ENCODE assay signal across 8 cellular contexts in the genomic region with DNA sequence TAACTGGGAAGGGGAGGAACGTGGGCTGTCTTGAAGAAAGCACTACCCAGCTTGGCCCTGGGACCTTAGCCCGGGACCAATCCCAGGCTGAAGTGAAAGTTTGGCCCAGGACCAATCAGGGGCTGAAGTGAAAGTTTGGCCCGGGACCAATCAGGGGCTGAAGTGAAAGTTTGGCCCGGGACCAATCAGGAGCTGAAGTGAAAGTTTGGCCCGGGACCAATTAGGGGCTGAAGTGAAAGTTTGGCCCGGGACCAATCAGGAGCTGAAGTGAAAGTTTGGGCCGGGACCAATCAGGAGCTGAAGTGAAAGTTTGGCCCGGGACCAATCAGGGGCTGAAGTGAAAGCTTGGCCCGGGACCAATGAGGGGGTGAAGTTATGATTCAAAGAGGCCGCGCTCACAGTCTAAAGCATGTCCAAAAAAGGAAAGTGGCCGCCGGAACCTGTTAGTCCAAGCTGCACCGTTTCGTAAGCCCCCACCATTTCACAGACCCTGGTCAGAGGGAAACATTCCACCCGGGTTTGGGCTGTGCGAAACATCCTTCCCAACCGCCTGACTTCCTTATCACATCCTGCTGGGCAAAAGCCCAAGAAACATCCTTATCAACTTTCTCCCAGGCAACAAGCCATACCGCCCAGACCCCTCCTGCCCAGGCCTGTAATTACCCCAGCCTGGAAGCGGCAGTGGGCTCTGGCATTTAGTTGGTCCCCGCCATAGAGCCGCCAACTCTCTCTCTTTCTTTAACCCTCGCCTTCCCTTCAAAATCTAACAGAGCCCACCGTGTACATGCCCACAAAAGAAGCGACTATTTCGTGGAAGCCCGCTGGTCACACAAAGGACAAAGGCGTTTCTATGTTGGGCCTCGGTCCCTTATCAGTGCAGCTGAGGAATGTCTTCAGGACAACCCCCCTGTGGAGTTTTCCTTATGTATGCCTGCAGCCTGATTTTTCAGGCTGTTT. TPM values are rescaled to one million over a fixed set of nuclear protein-coding genes. Genes with fewer than 3 reads are reported as not detected.
DNase-seq lines count a peak whose midpoint lies in the region; ATAC-seq, FAIRE-seq and TF ChIP-seq lines count a peak whose summit lies in the region.

No MANE protein-coding gene starts in this region.

- H3K27me3 ChIP-seq in CD8-positive, alpha-beta T cell (ENCODE audit: insufficient read depth, low read length), result no peaks in the 10 kb centered on the region
- no peaks in the 10 kb centered on the region for H3K27me3 ChIP-seq in smooth muscle cell (ENCODE audit: low read depth)

- no peaks in the 10 kb centered on the region for H3K27me3 Mint-ChIP-seq in CD8-positive, alpha-beta T cell (ENCODE audit: low read depth)

- H3K4me1 Mint-ChIP-seq in CD8-positive, alpha-beta T cell (ENCODE audit: low read depth), result peaks cover 23% of the 10 kb centered on the region

- FAIRE-seq in H54 (lab: Jason Lieb, UNC), result peak; percentile 84

- POLR2A ChIA-PET in CD8-positive, alpha-beta T cell (lab: Charles Lee), result interaction anchor here (1.3 kb wide), 1 partner anchor 282 kb away, joined by 4 read pairs; a partner anchor contains a TSS

- H4K20me1 ChIP-seq in smooth muscle cell (ENCODE audit: low read depth), result no peaks in the 10 kb centered on the region

- no peak for TF ChIP-seq POLR2A in H54 (IDR thresholded peaks at IDR 0.05; ENCODE audit: low read depth, low read length)

- no peak for TF ChIP-seq CTCF in CD8-positive, alpha-beta T cell (IDR thresholded peaks at IDR 0.05)
- TF ChIP-seq CTCF in cardiac fibroblast (IDR thresholded peaks at IDR 0.05; ENCODE audit: low read depth, low read length) (no peak), smooth muscle cell (IDR thresholded peaks at IDR 0.05; ENCODE audit: borderline replicate concordance, insufficient read depth, poor library complexity, severe bottlenecking) (no peak)

- peak overlapping the region; percentile 72 for H3K9ac ChIP-seq in smooth muscle cell (ENCODE audit: low read depth)

- no peaks in the 10 kb centered on the region for H3F3A ChIP-seq in smooth muscle cell (ENCODE audit: low read depth)

- intact Hi-C loops in CD8-positive, alpha-beta T cell (cut with DNase I, micrococcal nuclease), result loop anchor here (1.0 to 10.0 kb wide), 16 partner anchors 67 to 869 kb away; a partner anchor contains a TSS

- peak overlapping the region; percentile 97 for H2AFZ ChIP-seq in smooth muscle cell (ENCODE audit: low read depth)

- peak overlapping the region; percentile 89 for H3K27ac ChIP-seq in CD8-positive, alpha-beta T cell (ENCODE audit: low read depth, low read length)
- H3K27ac ChIP-seq in smooth muscle cell (ENCODE audit: low read depth), result peak overlapping the region; percentile 62

- no peaks in the 10 kb centered on the region for H3K36me3 ChIP-seq in CD8-positive, alpha-beta T cell (ENCODE audit: insufficient read depth, low read length)
- peaks cover 3% of the 10 kb centered on the region for H3K36me3 ChIP-seq in smooth muscle cell (ENCODE audit: low read depth)

- peak overlapping the region; percentile 100 for H3K4me3 ChIP-seq in CD8-positive, alpha-beta T cell (ENCODE audit: low read depth, low read length)
- peak overlapping the region; percentile 82 to 86 for H3K4me3 ChIP-seq in cardiac fibroblast (replicated peaks in 1 of 2; ENCODE audit: low read depth in 2 of 2, low read length in 2 of 2)
- peak overlapping the region; percentile 85 for H3K4me3 ChIP-seq in smooth muscle cell

- 27% methylated on average over 29 of the region's 29 CpGs for WGBS in smooth muscle cell (ENCODE audit: low lambda C conversion rate)

- H3K9me3 Mint-ChIP-seq in CD8-positive, alpha-beta T cell, result peaks cover 13% of the 10 kb centered on the region

- peak overlapping the region; percentile 99 for H3K4me3 Mint-ChIP-seq in CD8-positive, alpha-beta T cell

- H3K4me1 ChIP-seq in CD8-positive, alpha-beta T cell (ENCODE audit: insufficient read depth, low read length), result peaks cover 21% of the 10 kb centered on the region
- H3K4me1 ChIP-seq in smooth muscle cell (ENCODE audit: low read depth), result no peaks in the 10 kb centered on the region

- peak overlapping the region; percentile 94 for H3K27ac Mint-ChIP-seq in CD8-positive, alpha-beta T cell

- H3K9me3 ChIP-seq in CD8-positive, alpha-beta T cell (ENCODE audit: low read length), result no peaks in the 10 kb centered on the region
- H3K9me3 ChIP-seq in smooth muscle cell (replicated peaks; ENCODE audit: low read depth), result peaks cover 3% of the 10 kb centered on the region

- CTCF ChIA-PET in CD8-positive, alpha-beta T cell (lab: Charles Lee), result no interaction called here

- peak overlapping the region; percentile 87 for H3K4me2 ChIP-seq in smooth muscle cell

- H3K36me3 Mint-ChIP-seq in CD8-positive, alpha-beta T cell, result peaks cover 36% of the 10 kb centered on the region

- peak in 1 of 7 experiments; percentile 15 for DNase-seq in CD8-positive, alpha-beta T cell
- peak; percentile 63 for DNase-seq in H54 (ENCODE audit: insufficient read length, low spot score)
- peak; percentile 98 for DNase-seq in RKO (ENCODE audit: low spot score)
- peak; percentile 92 to 93 for DNase-seq in cardiac fibroblast (ENCODE audit: low read depth in 2 of 2)
- peak; percentile 22 for DNase-seq in inferior parietal cortex (ENCODE audit: extremely low spot score)
- no peak for DNase-seq in smooth muscle cell (lab: John Stamatoyannopoulos, UW; ENCODE audit: unreplicated experiment)
- DNase-seq in NCI-H2227 (lab: John Stamatoyannopoulos, UW; ENCODE audit: unreplicated experiment), result no peak

- ATAC-seq in CD8-positive, alpha-beta T cell, result no peak
- ATAC-seq in GM18907 (IDR thresholded peaks at IDR 0.05; ENCODE audit: unreplicated experiment), result no peak

- H3K79me2 ChIP-seq in smooth muscle cell (ENCODE audit: low read depth), result peaks cover 38% of the 10 kb centered on the region

RNA-seq across cellular contexts. Expression of a gene that starts 1.1 kb away (rescaled TPM):
- 1 to 10 TPM; 1.5 to 2.7 TPM for total RNA-seq in CD8-positive, alpha-beta T cell
- total RNA-seq in smooth muscle cell, result 2.8 and 10.1 TPM in 2 replicates
- 0.78 and 0.99 TPM in 2 replicates for polyA plus RNA-seq in smooth muscle cell

Comparison
In these comparisons a context has a peak if more than half of its experiments do, and no peak if none do; other contexts are left out.
1. DNase-seq: peak in H54 (single experiment), RKO (single experiment), cardiac fibroblast (2 of 2) and inferior parietal cortex (single experiment); none in smooth muscle cell (single experiment) and NCI-H2227 (single experiment).
2. Peak in every context shown above with its lines, with median percentiles within 50 percentile points of each other: H3K4me3 ChIP-seq.